ENCODE assay signal across 11 cellular contexts in the genomic region with DNA sequence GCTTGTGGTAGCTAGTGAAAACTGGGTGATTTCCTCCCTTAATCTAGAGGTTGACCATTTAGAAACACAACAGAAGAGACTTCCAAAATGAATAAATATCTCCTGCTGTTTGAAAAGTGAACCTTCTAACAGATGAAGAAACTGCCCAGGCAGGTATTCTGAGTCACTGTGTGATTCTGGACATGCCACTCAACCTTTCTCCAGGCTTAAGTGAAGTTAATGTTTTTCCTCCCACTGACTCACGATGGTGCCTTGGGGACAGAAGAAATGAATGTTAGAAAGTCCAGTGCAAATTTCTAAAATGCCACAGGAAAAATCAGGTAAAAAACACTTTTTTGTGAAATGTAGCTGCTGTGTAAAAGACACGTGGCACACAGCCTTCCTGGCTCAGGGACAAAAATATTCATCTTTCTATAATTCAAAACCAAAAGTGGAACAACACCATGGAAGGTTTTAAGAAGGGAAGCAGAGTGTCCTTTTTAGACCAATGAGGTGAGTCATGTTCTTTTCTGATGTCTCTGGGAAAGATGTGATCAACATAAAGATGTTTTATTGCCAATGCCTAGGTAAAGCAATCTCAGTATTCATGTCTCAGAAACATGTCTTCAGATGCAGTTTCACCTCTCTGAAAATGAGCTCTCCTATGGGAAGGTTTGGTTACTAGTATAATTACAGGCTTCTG. TPM values are rescaled to one million over a fixed set of nuclear protein-coding genes. Genes with fewer than 3 reads are reported as not detected.
A peak's percentile ranks its signal among the peaks of the same experiment; 100 is the strongest.
DNase-seq lines count a peak whose midpoint lies in the region; ATAC-seq and TF ChIP-seq lines count a peak whose summit lies in the region.
"Had no signal": no experiment of that assay in that cellular context is flagged by ENCODE, and none has a peak within 500 bp of the region (broad histone marks: within the 10 kb centered on the region; RNA-seq: fewer than 3 reads in every experiment).

No MANE protein-coding gene starts in this region.

- no peaks in the 10 kb centered on the region for H3K9me3 Mint-ChIP-seq in activated T-helper 17 cell treated with anti-CD3 and anti-CD28 coated beads, Interleukin-2, amount 50 U/mL, for 72 hours

- no peaks in the 10 kb centered on the region for H3K27me3 Mint-ChIP-seq in activated T-helper 17 cell treated with anti-CD3 and anti-CD28 coated beads, Interleukin-2, amount 50 U/mL, for 72 hours

- H3K27ac Mint-ChIP-seq in activated T-helper 17 cell treated with anti-CD3 and anti-CD28 coated beads, Interleukin-2, amount 50 U/mL, for 72 hours: peak overlapping the region; percentile 96

- no peaks in the 10 kb centered on the region for H3K27me3 ChIP-seq in brain microvascular endothelial cell (replicated peaks)
- H3K27me3 ChIP-seq: dorsolateral prefrontal cortex, stomach had no signal

- H3K36me3 ChIP-seq in brain microvascular endothelial cell (replicated peaks): no peaks in the 10 kb centered on the region
- H3K36me3 ChIP-seq: stomach had no signal

- CTCF ChIA-PET in HEK293T (lab: Yijun Ruan, JAX): no interaction called here

- peak; percentile 53 for ATAC-seq in activated T-helper 17 cell treated with anti-CD3 and anti-CD28 coated beads, Interleukin-2, amount 50 U/mL, for 72 hours (replicated peaks)

- H3K4me3 ChIP-seq in GM08714 (ENCODE audit: low read length) (peak overlapping the region; percentile 37), brain microvascular endothelial cell (ENCODE audit: low read depth, low read length) (no peak overlapping the region)
- H3K4me3 ChIP-seq: dorsolateral prefrontal cortex, stomach had no signal

- in situ Hi-C loops in brain microvascular endothelial cell (cut with HindIII; ENCODE audit: low pct_ligation_motif_present, low sequenced_read_pairs): no loop called here

- POLR2A ChIA-PET in HEK293T (lab: Yijun Ruan, JAX): interaction anchor here (0.9 to 1.0 kb wide), 2 partner anchors 23 to 319 kb away, joined by 3 read pairs; no protein-coding TSS in a partner anchor

- no peak for TF ChIP-seq CTCF in brain microvascular endothelial cell (IDR thresholded peaks at IDR 0.05; ENCODE audit: low read depth, low read length, missing control alignments)

- H3K27ac ChIP-seq in brain microvascular endothelial cell: no peak overlapping the region

- H3K4me3 Mint-ChIP-seq in activated T-helper 17 cell treated with anti-CD3 and anti-CD28 coated beads, Interleukin-2, amount 50 U/mL, for 72 hours: peak overlapping the region; percentile 77

- peaks cover 15% of the 10 kb centered on the region for H3K4me1 Mint-ChIP-seq in activated T-helper 17 cell treated with anti-CD3 and anti-CD28 coated beads, Interleukin-2, amount 50 U/mL, for 72 hours

- DNase-seq in HEK293T (ENCODE audit: extremely low spot score) (no peak), renal cortical epithelial cell (ENCODE audit: low read depth) (peak; percentile 93), posterior vena cava (ENCODE audit: low spot score) (no peak), HT-29 (ENCODE audit: low spot score) (no peak), NCI-H1694 treated with DMSO at 0.1 percent for 48 hours (lab: John Stamatoyannopoulos, UW) (no peak), brain microvascular endothelial cell (no peak)
- DNase-seq: dorsolateral prefrontal cortex, hypothalamus, stomach had no signal

- intact Hi-C loops in posterior vena cava (cut with DNase I): loop anchor here in 1 of 2 donors (10.0 kb wide), 1 partner anchor 837 kb away; the partner anchor contains the start of gene SLC7A1

- H3K36me3 Mint-ChIP-seq in activated T-helper 17 cell treated with anti-CD3 and anti-CD28 coated beads, Interleukin-2, amount 50 U/mL, for 72 hours (ENCODE audit: low read depth): no peaks in the 10 kb centered on the region

TF ChIP-seq in HEK293T, 16 proteins besides CTCF, POLR2A, EP300 and RAD21:
- no peak for TF ChIP-seq SP1 (IDR thresholded peaks at IDR 0.05)
- no peak for TF ChIP-seq HDGF (IDR thresholded peaks at IDR 0.05; ENCODE audit: borderline replicate concordance)
- no peak for TF ChIP-seq BHLHE40 (IDR thresholded peaks at IDR 0.05; ENCODE audit: borderline replicate concordance)
- TF ChIP-seq NFRKB (IDR thresholded peaks at IDR 0.05): no peak
- TF ChIP-seq ZNF384 (IDR thresholded peaks at IDR 0.05): no peak
- TF ChIP-seq PKNOX1 (IDR thresholded peaks at IDR 0.05): 0 out of 2 replicates have a peak, but pooled peaks have one; percentile 40
- TF ChIP-seq SUZ12 (IDR thresholded peaks at IDR 0.05): no peak

RNA-seq across cellular contexts. Expression of gene UBE2L5, which starts 9.1 kb away (rescaled TPM):
- not detected for total RNA-seq in activated T-helper 17 cell treated with anti-CD3 and anti-CD28 coated beads, Interleukin-2, amount 50 U/mL, for 72 hours
- not detected in 2 replicates for total RNA-seq in renal cortical epithelial cell
- total RNA-seq in posterior vena cava: 1 to 10 TPM in 1 of 2 donors, under 1 TPM in 1; 0.14 to 1.2 TPM
- not detected in 2 replicates for total RNA-seq in HT-29 (2014; rRNA removed; shearing (Covaris generic))
- total RNA-seq: stomach had no signal

RNA-seq across cellular contexts. Expression of gene HMGB1, which starts 34.3 kb away (rescaled TPM):
- total RNA-seq in activated T-helper 17 cell treated with anti-CD3 and anti-CD28 coated beads, Interleukin-2, amount 50 U/mL, for 72 hours: 100 to 1,000 TPM; 232 to 499 TPM
- 237 and 363 TPM in 2 replicates for total RNA-seq in renal cortical epithelial cell
- total RNA-seq in posterior vena cava: 100 to 1,000 TPM; 241 to 254 TPM
- 579 and 669 TPM in 2 replicates for total RNA-seq in HT-29 (2014; rRNA removed; shearing (Covaris generic))
